ENCODE assay signal across 8 cellular contexts in genomic region chr5:1523793-1524480, GRCh38. TPM values are rescaled to one million over a fixed set of nuclear protein-coding genes. Genes with fewer than 3 reads are reported as not detected.
A peak's percentile ranks its signal among the peaks of the same experiment; 100 is the strongest.
DNase-seq lines count a peak whose midpoint lies in the region; ATAC-seq lines count a peak whose summit lies in the region.

LPCAT1 (minus strand) TSS chr5:1523960; CDS start chr5:1523844, 116 bp downstream.

- H3K4me3 Mint-ChIP-seq in IgD-negative memory B cell, result peak within 1 kb of the TSS; percentile 88 to 97 (median 90)
- H3K4me3 Mint-ChIP-seq in activated T-helper 2 cell treated with anti-CD3 and anti-CD28 coated beads, Interferon-gamma antibody, Interleukin-2, Interleukin-4, amounts not matched to agents 10 μg/mL and 5 μg/mL and 100 μg/mL, durations not matched to agents 14 hours and 24 hours and 36 hours (ENCODE audit: low read depth), result peak within 1 kb of the TSS; percentile 85
- peak within 1 kb of the TSS; percentile 96 for H3K4me3 Mint-ChIP-seq in natural killer cell treated with Interleukin-12 subunit alpha and Interleukin-12 subunit beta and Interleukin-15 and Interleukin-18, amount 100 ng/mL, for 72 hours

- ATAC-seq in GM21576 (IDR thresholded peaks at IDR 0.05; ENCODE audit: unreplicated experiment), result peak; percentile 63
- peak; percentile 88 to 90 for ATAC-seq in natural killer cell treated with Interleukin-12 subunit alpha and Interleukin-12 subunit beta and Interleukin-15 and Interleukin-18, amount 100 ng/mL, for 72 hours
- peak; percentile 84 for ATAC-seq in stimulated activated naive CD8-positive, alpha-beta T cell treated with anti-CD3 and anti-CD28 coated beads, Interleukin-15, Interleukin-2, amounts not matched to agents 100 U/mL and 50 U/mL, for 24 hours

- DNase-seq in DMS53 (lab: John Stamatoyannopoulos, UW) (peak; percentile 91), RKO (ENCODE audit: low spot score) (peak; percentile 67), fibroblast of peridontal ligament (ENCODE audit: extremely low read depth) (peak; percentile 50)
- peak; percentile 77 for DNase-seq in activated T-helper 2 cell treated with anti-CD3 and anti-CD28 coated beads, Interferon-gamma antibody, Interleukin-2, Interleukin-4, amounts not matched to agents 10 μg/mL and 5 μg/mL and 100 μg/mL, durations not matched to agents 14 hours and 24 hours and 36 hours (ENCODE audit: low spot score)
- DNase-seq in natural killer cell treated with Interleukin-12 subunit alpha and Interleukin-12 subunit beta and Interleukin-15 and Interleukin-18, amount 100 ng/mL, for 72 hours (ENCODE audit: low spot score), result peak; percentile 87
- peak; percentile 85 for DNase-seq in stimulated activated naive CD8-positive, alpha-beta T cell treated with anti-CD3 and anti-CD28 coated beads, Interleukin-15, Interleukin-2, amounts not matched to agents 100 U/mL and 50 U/mL, for 24 hours

- peak within 1 kb of the TSS; percentile 84 to 97 (median 86) for H3K27ac Mint-ChIP-seq in IgD-negative memory B cell
- peak within 1 kb of the TSS; percentile 50 for H3K27ac Mint-ChIP-seq in activated T-helper 2 cell treated with anti-CD3 and anti-CD28 coated beads, Interferon-gamma antibody, Interleukin-2, Interleukin-4, amounts not matched to agents 10 μg/mL and 5 μg/mL and 100 μg/mL, durations not matched to agents 14 hours and 24 hours and 36 hours
- H3K27ac Mint-ChIP-seq in natural killer cell treated with Interleukin-12 subunit alpha and Interleukin-12 subunit beta and Interleukin-15 and Interleukin-18, amount 100 ng/mL, for 72 hours, result peak within 1 kb of the TSS; percentile 88 to 89

- H3K4me1 Mint-ChIP-seq in IgD-negative memory B cell, result peaks cover 29 to 46% (median 41%) of the 10 kb centered on the region in 3 donors
- H3K4me1 Mint-ChIP-seq in activated T-helper 2 cell treated with anti-CD3 and anti-CD28 coated beads, Interferon-gamma antibody, Interleukin-2, Interleukin-4, amounts not matched to agents 10 μg/mL and 5 μg/mL and 100 μg/mL, durations not matched to agents 14 hours and 24 hours and 36 hours (ENCODE audit: low read depth), result peaks cover 16% of the 10 kb centered on the region
- peaks cover 28 to 37% of the 10 kb centered on the region in 2 donors for H3K4me1 Mint-ChIP-seq in natural killer cell treated with Interleukin-12 subunit alpha and Interleukin-12 subunit beta and Interleukin-15 and Interleukin-18, amount 100 ng/mL, for 72 hours (ENCODE audit: low read depth in 2 of 2)

- H3K9me3 Mint-ChIP-seq in IgD-negative memory B cell, result no peaks in the 10 kb centered on the region
- H3K9me3 Mint-ChIP-seq in activated T-helper 2 cell treated with anti-CD3 and anti-CD28 coated beads, Interferon-gamma antibody, Interleukin-2, Interleukin-4, amounts not matched to agents 10 μg/mL and 5 μg/mL and 100 μg/mL, durations not matched to agents 14 hours and 24 hours and 36 hours, result no peaks in the 10 kb centered on the region
- no peaks in the 10 kb centered on the region for H3K9me3 Mint-ChIP-seq in natural killer cell treated with Interleukin-12 subunit alpha and Interleukin-12 subunit beta and Interleukin-15 and Interleukin-18, amount 100 ng/mL, for 72 hours

- intact Hi-C loops in activated T-helper 2 cell treated with anti-CD3 and anti-CD28 coated beads, Interferon-gamma antibody, Interleukin-2, Interleukin-4, amounts not matched to agents 10 μg/mL and 5 μg/mL and 100 μg/mL, durations not matched to agents 14 hours and 24 hours and 36 hours (cut with micrococcal nuclease), result loop anchor here (2.0 to 10.0 kb wide), 2 partner anchors 13 to 121 kb away; no protein-coding TSS in a partner anchor

- no peaks in the 10 kb centered on the region for H3K27me3 Mint-ChIP-seq in IgD-negative memory B cell
- H3K27me3 Mint-ChIP-seq in activated T-helper 2 cell treated with anti-CD3 and anti-CD28 coated beads, Interferon-gamma antibody, Interleukin-2, Interleukin-4, amounts not matched to agents 10 μg/mL and 5 μg/mL and 100 μg/mL, durations not matched to agents 14 hours and 24 hours and 36 hours (ENCODE audit: low read depth), result peaks cover 4% of the 10 kb centered on the region
- no peaks in the 10 kb centered on the region for H3K27me3 Mint-ChIP-seq in natural killer cell treated with Interleukin-12 subunit alpha and Interleukin-12 subunit beta and Interleukin-15 and Interleukin-18, amount 100 ng/mL, for 72 hours

- H3K36me3 Mint-ChIP-seq in IgD-negative memory B cell, result peaks cover 5% of the 10 kb centered on the region
- peaks cover 21% of the 10 kb centered on the region for H3K36me3 Mint-ChIP-seq in activated T-helper 2 cell treated with anti-CD3 and anti-CD28 coated beads, Interferon-gamma antibody, Interleukin-2, Interleukin-4, amounts not matched to agents 10 μg/mL and 5 μg/mL and 100 μg/mL, durations not matched to agents 14 hours and 24 hours and 36 hours (ENCODE audit: low read depth)
- no peaks in the 10 kb centered on the region for H3K36me3 Mint-ChIP-seq in natural killer cell treated with Interleukin-12 subunit alpha and Interleukin-12 subunit beta and Interleukin-15 and Interleukin-18, amount 100 ng/mL, for 72 hours

RNA-seq across cellular contexts. Expression of gene LPCAT1, which starts in this region (rescaled TPM):
- 76.4 TPM for polyA plus RNA-seq in IgD-negative memory B cell
- total RNA-seq in activated T-helper 2 cell treated with anti-CD3 and anti-CD28 coated beads, Interferon-gamma antibody, Interleukin-2, Interleukin-4, amounts not matched to agents 10 μg/mL and 5 μg/mL and 100 μg/mL, durations not matched to agents 14 hours and 24 hours and 36 hours, result 78.4 and 79.0 TPM in 2 replicates
- total RNA-seq in natural killer cell treated with Interleukin-12 subunit alpha and Interleukin-12 subunit beta and Interleukin-15 and Interleukin-18, amount 100 ng/mL, for 72 hours, result 100 to 1,000 TPM in 1 of 2 donors, 10 to 100 TPM in 1; 90.0 to 179 TPM

Comparison
In these comparisons a context has a peak if more than half of its experiments do, and no peak if none do; other contexts are left out.
1. Peak in every context shown above with its lines: DNase-seq and ATAC-seq.